1 cellular context compared by ENCODE assay signal in genomic region chr15:78988361-78988911, GRCh38.
TF ChIP-seq lines count a peak whose summit lies in the region.

No MANE protein-coding gene starts in this region.

TF ChIP-seq in HepG2, 621 proteins besides CTCF, POLR2A, EP300 and RAD21 (continued from another document and continues in another):
- TF ChIP-seq THAP8 (CRISPR knock-in tag; IDR thresholded peaks at IDR 0.05; ENCODE audit: borderline replicate concordance) (no peak), POLR2AphosphoS5 (IDR thresholded peaks at IDR 0.05; ENCODE audit: low read depth, low read length) (peak; percentile 71), SAP130 (CRISPR knock-in tag; IDR thresholded peaks at IDR 0.05; ENCODE audit: low read depth) (peak; percentile 92), MXD1 (CRISPR knock-in tag; IDR thresholded peaks at IDR 0.05) (peak; percentile 65; the same call in 1 of the 2 replicates), ZNF572 (CRISPR knock-in tag; IDR thresholded peaks at IDR 0.05) (no peak), ZBTB49 (CRISPR knock-in tag; IDR thresholded peaks at IDR 0.05; ENCODE audit: borderline replicate concordance) (no peak), ZNF512 (CRISPR knock-in tag; IDR thresholded peaks at IDR 0.05) (no peak), FOXK1 (CRISPR knock-in tag; IDR thresholded peaks at IDR 0.05; ENCODE audit: borderline replicate concordance, low read depth) (peak; percentile 56; the same call in 1 of the 2 replicates), ZSCAN5A (CRISPR knock-in tag; IDR thresholded peaks at IDR 0.05; ENCODE audit: borderline replicate concordance) (no peak), ZKSCAN5 (CRISPR knock-in tag; IDR thresholded peaks at IDR 0.05) (no peak), TFE3 (CRISPR knock-in tag; IDR thresholded peaks at IDR 0.05) (peak; percentile 100), NFKB2 (CRISPR knock-in tag; IDR thresholded peaks at IDR 0.05; ENCODE audit: borderline replicate concordance) (peak; percentile 84; the same call in 1 of the 2 replicates), ETV6 (CRISPR knock-in tag; conservative IDR thresholded peaks at IDR 0.05) (no peak), ATRX (CRISPR knock-in tag; IDR thresholded peaks at IDR 0.05; ENCODE audit: borderline replicate concordance) (no peak), REL (CRISPR knock-in tag; conservative IDR thresholded peaks at IDR 0.05) (no peak), HOXD1 (CRISPR knock-in tag; IDR thresholded peaks at IDR 0.05) (no peak; the same call in 1 of the 2 replicates), ZNF768 (CRISPR knock-in tag; IDR thresholded peaks at IDR 0.05) (no peak), PHF5A (CRISPR knock-in tag; IDR thresholded peaks at IDR 0.05; ENCODE audit: low read depth, unreplicated experiment) (no peak), ZSCAN30 (CRISPR knock-in tag; IDR thresholded peaks at IDR 0.05) (peak; percentile 51; the same call in 1 of the 2 replicates), MEIS1 (CRISPR knock-in tag; IDR thresholded peaks at IDR 0.05; ENCODE audit: borderline replicate concordance) (no peak), PHF8 (CRISPR knock-in tag; IDR thresholded peaks at IDR 0.05) (no peak), ZFP1 (CRISPR knock-in tag; IDR thresholded peaks at IDR 0.05) (no peak; the same call in 1 of the 2 replicates), ZNF790 (CRISPR knock-in tag; IDR thresholded peaks at IDR 0.05; ENCODE audit: borderline replicate concordance) (no peak), GPBP1L1 (CRISPR knock-in tag; IDR thresholded peaks at IDR 0.05) (no peak), ZNF224 (CRISPR knock-in tag; IDR thresholded peaks at IDR 0.05) (0 out of 2 replicates have a peak, but pooled peaks have one; percentile 16), ZNF646 (CRISPR knock-in tag; IDR thresholded peaks at IDR 0.05) (no peak), TRAFD1 (CRISPR knock-in tag; IDR thresholded peaks at IDR 0.05; ENCODE audit: borderline replicate concordance) (no peak), SMC3 (IDR thresholded peaks at IDR 0.05; ENCODE audit: low read length) (no peak), PPARG (CRISPR knock-in tag; conservative IDR thresholded peaks at IDR 0.05) (peak; percentile 76), ZNF773 (CRISPR knock-in tag; IDR thresholded peaks at IDR 0.05; ENCODE audit: borderline replicate concordance) (peak; percentile 59; the same call in 1 of the 2 replicates), BHLHE40 (IDR thresholded peaks at IDR 0.05; ENCODE audit: low read length) (peak; percentile 75; the same call in 1 of the 2 replicates), ZNF687 (CRISPR knock-in tag; IDR thresholded peaks at IDR 0.05) (peak; percentile 100)
